In the genomic region with DNA sequence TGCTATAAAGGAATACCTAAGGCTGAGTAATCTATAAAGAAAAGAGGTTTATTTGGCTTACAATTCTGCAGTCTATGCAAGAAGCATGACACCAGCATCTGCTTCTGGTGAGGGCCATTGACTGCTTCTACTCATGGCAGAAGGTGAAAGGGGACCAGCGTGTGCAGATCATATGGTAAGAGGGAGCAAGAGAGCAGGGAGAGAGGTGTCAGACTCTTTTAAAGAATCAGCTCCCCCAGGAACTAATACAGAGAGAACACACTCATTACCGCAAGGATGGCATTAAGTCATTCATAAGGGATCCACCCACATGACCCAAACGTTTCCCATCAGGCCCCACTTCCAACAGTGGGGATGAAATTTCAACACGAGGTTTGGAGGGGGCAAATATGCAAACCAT, we compare ENCODE assay signal across 2 cellular contexts.
TF ChIP-seq lines count a peak whose summit lies in the region.

No MANE protein-coding gene starts in this region.

TF ChIP-seq in K562, 482 proteins besides CTCF, POLR2A, EP300 and RAD21:
- TF ChIP-seq, protein P1, sequence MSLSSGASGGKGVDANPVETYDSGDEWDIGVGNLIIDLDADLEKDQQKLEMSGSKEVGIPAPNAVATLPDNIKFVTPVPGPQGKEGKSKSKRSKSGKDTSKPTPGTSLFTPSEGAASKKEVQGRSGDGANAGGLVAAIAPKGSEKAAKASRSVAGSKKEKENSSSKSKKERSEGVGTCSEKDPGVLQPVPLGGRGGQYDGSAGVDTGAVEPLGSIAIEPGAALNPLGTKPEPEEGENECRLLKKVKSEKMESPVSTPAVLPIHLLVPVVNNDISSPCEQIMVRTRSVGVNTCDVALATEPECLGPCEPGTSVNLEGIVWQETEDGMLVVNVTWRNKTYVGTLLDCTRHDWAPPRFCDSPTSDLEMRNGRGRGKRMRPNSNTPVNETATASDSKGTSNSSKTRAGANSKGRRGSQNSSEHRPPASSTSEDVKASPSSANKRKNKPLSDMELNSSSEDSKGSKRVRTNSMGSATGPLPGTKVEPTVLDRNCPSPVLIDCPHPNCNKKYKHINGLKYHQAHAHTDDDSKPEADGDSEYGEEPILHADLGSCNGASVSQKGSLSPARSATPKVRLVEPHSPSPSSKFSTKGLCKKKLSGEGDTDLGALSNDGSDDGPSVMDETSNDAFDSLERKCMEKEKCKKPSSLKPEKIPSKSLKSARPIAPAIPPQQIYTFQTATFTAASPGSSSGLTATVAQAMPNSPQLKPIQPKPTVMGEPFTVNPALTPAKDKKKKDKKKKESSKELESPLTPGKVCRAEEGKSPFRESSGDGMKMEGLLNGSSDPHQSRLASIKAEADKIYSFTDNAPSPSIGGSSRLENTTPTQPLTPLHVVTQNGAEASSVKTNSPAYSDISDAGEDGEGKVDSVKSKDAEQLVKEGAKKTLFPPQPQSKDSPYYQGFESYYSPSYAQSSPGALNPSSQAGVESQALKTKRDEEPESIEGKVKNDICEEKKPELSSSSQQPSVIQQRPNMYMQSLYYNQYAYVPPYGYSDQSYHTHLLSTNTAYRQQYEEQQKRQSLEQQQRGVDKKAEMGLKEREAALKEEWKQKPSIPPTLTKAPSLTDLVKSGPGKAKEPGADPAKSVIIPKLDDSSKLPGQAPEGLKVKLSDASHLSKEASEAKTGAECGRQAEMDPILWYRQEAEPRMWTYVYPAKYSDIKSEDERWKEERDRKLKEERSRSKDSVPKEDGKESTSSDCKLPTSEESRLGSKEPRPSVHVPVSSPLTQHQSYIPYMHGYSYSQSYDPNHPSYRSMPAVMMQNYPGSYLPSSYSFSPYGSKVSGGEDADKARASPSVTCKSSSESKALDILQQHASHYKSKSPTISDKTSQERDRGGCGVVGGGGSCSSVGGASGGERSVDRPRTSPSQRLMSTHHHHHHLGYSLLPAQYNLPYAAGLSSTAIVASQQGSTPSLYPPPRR (CRISPR knock-in tag; IDR thresholded peaks at IDR 0.05; ENCODE audit: borderline replicate concordance) = no peak
- TF ChIP-seq, protein P2, sequence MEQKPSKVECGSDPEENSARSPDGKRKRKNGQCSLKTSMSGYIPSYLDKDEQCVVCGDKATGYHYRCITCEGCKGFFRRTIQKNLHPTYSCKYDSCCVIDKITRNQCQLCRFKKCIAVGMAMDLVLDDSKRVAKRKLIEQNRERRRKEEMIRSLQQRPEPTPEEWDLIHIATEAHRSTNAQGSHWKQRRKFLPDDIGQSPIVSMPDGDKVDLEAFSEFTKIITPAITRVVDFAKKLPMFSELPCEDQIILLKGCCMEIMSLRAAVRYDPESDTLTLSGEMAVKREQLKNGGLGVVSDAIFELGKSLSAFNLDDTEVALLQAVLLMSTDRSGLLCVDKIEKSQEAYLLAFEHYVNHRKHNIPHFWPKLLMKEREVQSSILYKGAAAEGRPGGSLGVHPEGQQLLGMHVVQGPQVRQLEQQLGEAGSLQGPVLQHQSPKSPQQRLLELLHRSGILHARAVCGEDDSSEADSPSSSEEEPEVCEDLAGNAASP (IDR thresholded peaks at IDR 0.05) = no peak
- 0 out of 2 replicates have a peak, but pooled peaks have one; percentile 33 for TF ChIP-seq ZNF766 (CRISPR knock-in tag; conservative IDR thresholded peaks at IDR 0.05)

TF ChIP-seq in SK-N-SH treated with all-trans-retinoic acid at 6 μM for 48 hours, 23 proteins besides CTCF, POLR2A, EP300 and RAD21:
- no peak for TF ChIP-seq ZNF70 (CRISPR knock-in tag; IDR thresholded peaks at IDR 0.05)
- no peak for TF ChIP-seq ZC3H10 (CRISPR knock-in tag; IDR thresholded peaks at IDR 0.05)
- TF ChIP-seq SNAI2 (CRISPR knock-in tag; IDR thresholded peaks at IDR 0.05) = no peak
- no peak for TF ChIP-seq ZFP30 (CRISPR knock-in tag; IDR thresholded peaks at IDR 0.05)
- TF ChIP-seq ZNF565 (CRISPR knock-in tag; conservative IDR thresholded peaks at IDR 0.05; ENCODE audit: low read depth) = no peak
- TF ChIP-seq GLIS3 (CRISPR knock-in tag; IDR thresholded peaks at IDR 0.05) = no peak
- TF ChIP-seq, protein P3, sequence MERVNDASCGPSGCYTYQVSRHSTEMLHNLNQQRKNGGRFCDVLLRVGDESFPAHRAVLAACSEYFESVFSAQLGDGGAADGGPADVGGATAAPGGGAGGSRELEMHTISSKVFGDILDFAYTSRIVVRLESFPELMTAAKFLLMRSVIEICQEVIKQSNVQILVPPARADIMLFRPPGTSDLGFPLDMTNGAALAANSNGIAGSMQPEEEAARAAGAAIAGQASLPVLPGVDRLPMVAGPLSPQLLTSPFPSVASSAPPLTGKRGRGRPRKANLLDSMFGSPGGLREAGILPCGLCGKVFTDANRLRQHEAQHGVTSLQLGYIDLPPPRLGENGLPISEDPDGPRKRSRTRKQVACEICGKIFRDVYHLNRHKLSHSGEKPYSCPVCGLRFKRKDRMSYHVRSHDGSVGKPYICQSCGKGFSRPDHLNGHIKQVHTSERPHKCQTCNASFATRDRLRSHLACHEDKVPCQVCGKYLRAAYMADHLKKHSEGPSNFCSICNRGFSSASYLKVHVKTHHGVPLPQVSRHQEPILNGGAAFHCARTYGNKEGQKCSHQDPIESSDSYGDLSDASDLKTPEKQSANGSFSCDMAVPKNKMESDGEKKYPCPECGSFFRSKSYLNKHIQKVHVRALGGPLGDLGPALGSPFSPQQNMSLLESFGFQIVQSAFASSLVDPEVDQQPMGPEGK (CRISPR knock-in tag; IDR thresholded peaks at IDR 0.05; ENCODE audit: borderline replicate concordance) = no peak
- TF ChIP-seq ZNF8 (CRISPR knock-in tag; IDR thresholded peaks at IDR 0.05) = no peak
- TF ChIP-seq, protein P4, sequence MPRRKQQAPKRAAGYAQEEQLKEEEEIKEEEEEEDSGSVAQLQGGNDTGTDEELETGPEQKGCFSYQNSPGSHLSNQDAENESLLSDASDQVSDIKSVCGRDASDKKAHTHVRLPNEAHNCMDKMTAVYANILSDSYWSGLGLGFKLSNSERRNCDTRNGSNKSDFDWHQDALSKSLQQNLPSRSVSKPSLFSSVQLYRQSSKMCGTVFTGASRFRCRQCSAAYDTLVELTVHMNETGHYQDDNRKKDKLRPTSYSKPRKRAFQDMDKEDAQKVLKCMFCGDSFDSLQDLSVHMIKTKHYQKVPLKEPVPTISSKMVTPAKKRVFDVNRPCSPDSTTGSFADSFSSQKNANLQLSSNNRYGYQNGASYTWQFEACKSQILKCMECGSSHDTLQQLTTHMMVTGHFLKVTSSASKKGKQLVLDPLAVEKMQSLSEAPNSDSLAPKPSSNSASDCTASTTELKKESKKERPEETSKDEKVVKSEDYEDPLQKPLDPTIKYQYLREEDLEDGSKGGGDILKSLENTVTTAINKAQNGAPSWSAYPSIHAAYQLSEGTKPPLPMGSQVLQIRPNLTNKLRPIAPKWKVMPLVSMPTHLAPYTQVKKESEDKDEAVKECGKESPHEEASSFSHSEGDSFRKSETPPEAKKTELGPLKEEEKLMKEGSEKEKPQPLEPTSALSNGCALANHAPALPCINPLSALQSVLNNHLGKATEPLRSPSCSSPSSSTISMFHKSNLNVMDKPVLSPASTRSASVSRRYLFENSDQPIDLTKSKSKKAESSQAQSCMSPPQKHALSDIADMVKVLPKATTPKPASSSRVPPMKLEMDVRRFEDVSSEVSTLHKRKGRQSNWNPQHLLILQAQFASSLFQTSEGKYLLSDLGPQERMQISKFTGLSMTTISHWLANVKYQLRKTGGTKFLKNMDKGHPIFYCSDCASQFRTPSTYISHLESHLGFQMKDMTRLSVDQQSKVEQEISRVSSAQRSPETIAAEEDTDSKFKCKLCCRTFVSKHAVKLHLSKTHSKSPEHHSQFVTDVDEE (CRISPR knock-in tag; IDR thresholded peaks at IDR 0.05) = no peak
- no peak for TF ChIP-seq BACH2 (CRISPR knock-in tag; IDR thresholded peaks at IDR 0.05; ENCODE audit: borderline replicate concordance)
- TF ChIP-seq, protein P5, sequence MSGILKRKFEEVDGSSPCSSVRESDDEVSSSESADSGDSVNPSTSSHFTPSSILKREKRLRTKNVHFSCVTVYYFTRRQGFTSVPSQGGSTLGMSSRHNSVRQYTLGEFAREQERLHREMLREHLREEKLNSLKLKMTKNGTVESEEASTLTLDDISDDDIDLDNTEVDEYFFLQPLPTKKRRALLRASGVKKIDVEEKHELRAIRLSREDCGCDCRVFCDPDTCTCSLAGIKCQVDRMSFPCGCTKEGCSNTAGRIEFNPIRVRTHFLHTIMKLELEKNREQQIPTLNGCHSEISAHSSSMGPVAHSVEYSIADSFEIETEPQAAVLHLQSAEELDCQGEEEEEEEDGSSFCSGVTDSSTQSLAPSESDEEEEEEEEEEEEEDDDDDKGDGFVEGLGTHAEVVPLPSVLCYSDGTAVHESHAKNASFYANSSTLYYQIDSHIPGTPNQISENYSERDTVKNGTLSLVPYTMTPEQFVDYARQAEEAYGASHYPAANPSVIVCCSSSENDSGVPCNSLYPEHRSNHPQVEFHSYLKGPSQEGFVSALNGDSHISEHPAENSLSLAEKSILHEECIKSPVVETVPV (CRISPR knock-in tag; IDR thresholded peaks at IDR 0.05) = no peak
- TF ChIP-seq TCF4 (CRISPR knock-in tag; IDR thresholded peaks at IDR 0.05; ENCODE audit: borderline replicate concordance) = no peak
- TF ChIP-seq ISL1 (CRISPR knock-in tag; IDR thresholded peaks at IDR 0.05) = no peak
- TF ChIP-seq OSR1 (CRISPR knock-in tag; IDR thresholded peaks at IDR 0.05) = no peak
- no peak for TF ChIP-seq TOX (CRISPR knock-in tag; IDR thresholded peaks at IDR 0.05; ENCODE audit: borderline replicate concordance)
- no peak for TF ChIP-seq PPARA (CRISPR knock-in tag; IDR thresholded peaks at IDR 0.05; ENCODE audit: borderline replicate concordance)
- TF ChIP-seq, protein P6, sequence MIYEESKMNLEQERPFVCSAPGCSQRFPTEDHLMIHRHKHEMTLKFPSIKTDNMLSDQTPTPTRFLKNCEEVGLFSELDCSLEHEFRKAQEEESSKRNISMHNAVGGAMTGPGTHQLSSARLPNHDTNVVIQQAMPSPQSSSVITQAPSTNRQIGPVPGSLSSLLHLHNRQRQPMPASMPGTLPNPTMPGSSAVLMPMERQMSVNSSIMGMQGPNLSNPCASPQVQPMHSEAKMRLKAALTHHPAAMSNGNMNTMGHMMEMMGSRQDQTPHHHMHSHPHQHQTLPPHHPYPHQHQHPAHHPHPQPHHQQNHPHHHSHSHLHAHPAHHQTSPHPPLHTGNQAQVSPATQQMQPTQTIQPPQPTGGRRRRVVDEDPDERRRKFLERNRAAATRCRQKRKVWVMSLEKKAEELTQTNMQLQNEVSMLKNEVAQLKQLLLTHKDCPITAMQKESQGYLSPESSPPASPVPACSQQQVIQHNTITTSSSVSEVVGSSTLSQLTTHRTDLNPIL (CRISPR knock-in tag; IDR thresholded peaks at IDR 0.05; ENCODE audit: low read depth) = no peak
- no peak for TF ChIP-seq RARB (CRISPR knock-in tag; IDR thresholded peaks at IDR 0.05)
- TF ChIP-seq ESRRG (CRISPR knock-in tag; IDR thresholded peaks at IDR 0.05) = no peak
- TF ChIP-seq ARNTL (CRISPR knock-in tag; IDR thresholded peaks at IDR 0.05; ENCODE audit: borderline replicate concordance, low read depth) = no peak
TF ChIP-seq in SK-N-SH treated with all-trans-retinoic acid at 6 μM for 48 hours: peak in this region for 0.
